Comparison of ENCODE assay signal across 1 cellular context in the genomic region with DNA sequence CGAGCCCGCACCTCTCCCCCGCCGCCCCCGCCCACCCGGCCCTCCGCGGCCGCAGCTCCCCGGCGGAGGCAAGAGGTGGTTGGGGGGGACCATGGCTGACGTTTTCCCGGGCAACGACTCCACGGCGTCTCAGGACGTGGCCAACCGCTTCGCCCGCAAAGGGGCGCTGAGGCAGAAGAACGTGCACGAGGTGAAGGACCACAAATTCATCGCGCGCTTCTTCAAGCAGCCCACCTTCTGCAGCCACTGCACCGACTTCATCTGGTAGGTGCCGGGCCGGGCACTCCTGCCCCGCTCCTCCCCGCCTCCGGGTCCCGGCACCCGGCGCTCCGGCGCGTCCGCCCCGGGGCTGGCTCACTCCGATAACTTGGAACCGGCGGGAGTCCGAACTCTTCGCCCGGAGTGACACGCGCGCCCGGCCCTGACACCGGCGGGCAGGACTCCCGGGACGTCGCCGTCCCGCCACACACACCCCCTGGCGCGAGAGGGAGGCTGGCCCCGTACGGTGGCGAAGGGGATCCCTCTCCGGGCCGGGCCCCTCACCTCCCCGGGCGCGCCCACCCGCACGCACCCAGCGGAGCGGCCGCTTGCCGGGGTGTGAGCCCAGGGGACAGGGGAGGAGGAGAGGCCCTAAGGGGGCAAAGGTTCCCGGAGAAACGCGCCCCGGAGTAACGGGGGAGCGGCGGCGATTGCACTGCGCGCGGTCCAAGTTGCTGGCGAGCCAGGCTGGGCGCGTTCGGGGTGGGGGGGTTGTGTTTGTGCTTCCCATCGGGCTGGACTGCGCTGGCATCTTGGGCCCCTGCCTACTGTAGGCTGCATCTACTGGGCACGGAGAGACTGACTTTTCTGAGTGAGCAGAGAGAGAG.
TF ChIP-seq lines count a peak whose summit lies in the region.

No MANE protein-coding gene starts in this region.

TF ChIP-seq in HepG2, 621 proteins besides CTCF, POLR2A, EP300 and RAD21 (continued from another document and continues in another):
- TF ChIP-seq, protein P1, sequence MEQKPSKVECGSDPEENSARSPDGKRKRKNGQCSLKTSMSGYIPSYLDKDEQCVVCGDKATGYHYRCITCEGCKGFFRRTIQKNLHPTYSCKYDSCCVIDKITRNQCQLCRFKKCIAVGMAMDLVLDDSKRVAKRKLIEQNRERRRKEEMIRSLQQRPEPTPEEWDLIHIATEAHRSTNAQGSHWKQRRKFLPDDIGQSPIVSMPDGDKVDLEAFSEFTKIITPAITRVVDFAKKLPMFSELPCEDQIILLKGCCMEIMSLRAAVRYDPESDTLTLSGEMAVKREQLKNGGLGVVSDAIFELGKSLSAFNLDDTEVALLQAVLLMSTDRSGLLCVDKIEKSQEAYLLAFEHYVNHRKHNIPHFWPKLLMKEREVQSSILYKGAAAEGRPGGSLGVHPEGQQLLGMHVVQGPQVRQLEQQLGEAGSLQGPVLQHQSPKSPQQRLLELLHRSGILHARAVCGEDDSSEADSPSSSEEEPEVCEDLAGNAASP (CRISPR knock-in tag; IDR thresholded peaks at IDR 0.05; ENCODE audit: borderline replicate concordance), result 0 out of 2 replicates have a peak, but pooled peaks have one; percentile 8
- TF ChIP-seq, protein P2, sequence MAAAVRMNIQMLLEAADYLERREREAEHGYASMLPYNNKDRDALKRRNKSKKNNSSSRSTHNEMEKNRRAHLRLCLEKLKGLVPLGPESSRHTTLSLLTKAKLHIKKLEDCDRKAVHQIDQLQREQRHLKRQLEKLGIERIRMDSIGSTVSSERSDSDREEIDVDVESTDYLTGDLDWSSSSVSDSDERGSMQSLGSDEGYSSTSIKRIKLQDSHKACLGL (CRISPR knock-in tag; IDR thresholded peaks at IDR 0.05), result peak; percentile 90
- TF ChIP-seq THAP11 (CRISPR knock-in tag; IDR thresholded peaks at IDR 0.05) (peak; percentile 6; the same call in 1 of the 2 replicates), ZNF280D (CRISPR knock-in tag; IDR thresholded peaks at IDR 0.05) (no peak), IRF2 (CRISPR knock-in tag; IDR thresholded peaks at IDR 0.05) (0 out of 2 replicates have a peak, but pooled peaks have one; percentile 28), ZSCAN25 (CRISPR knock-in tag; IDR thresholded peaks at IDR 0.05) (0 out of 2 replicates have a peak, but pooled peaks have one; percentile 8), CAMTA2 (CRISPR knock-in tag; IDR thresholded peaks at IDR 0.05; ENCODE audit: borderline replicate concordance) (peak; percentile 91), NFE2L2 (IDR thresholded peaks at IDR 0.05; ENCODE audit: low read length) (no peak), ATF2 (CRISPR knock-in tag; IDR thresholded peaks at IDR 0.05) (peak; percentile 40; the same call in 1 of the 2 replicates), ZNF816 (CRISPR knock-in tag; IDR thresholded peaks at IDR 0.05; ENCODE audit: borderline replicate concordance) (peak; percentile 91; the same call in 1 of the 2 replicates), ZNF432 (CRISPR knock-in tag; IDR thresholded peaks at IDR 0.05; ENCODE audit: borderline replicate concordance) (no peak), SOX13 (IDR thresholded peaks at IDR 0.05) (no peak), SOX13 (CRISPR knock-in tag; conservative IDR thresholded peaks at IDR 0.05 in 1 of 2, IDR thresholded peaks at IDR 0.05 in 1 of 2) (peak in 1 of 2 experiments; percentile 12; a peak in 1 of 4 replicates), TBX3 (IDR thresholded peaks at IDR 0.05; ENCODE audit: borderline replicate concordance) (peak; percentile 15; the same call in 1 of the 2 replicates), HOXA5 (CRISPR knock-in tag; IDR thresholded peaks at IDR 0.05) (peak; percentile 45; the same call in 1 of the 2 replicates), CHCHD3 (CRISPR knock-in tag; IDR thresholded peaks at IDR 0.05) (peak; percentile 40; the same call in 1 of the 2 replicates), FOXA3 (CRISPR knock-in tag; IDR thresholded peaks at IDR 0.05) (peak; percentile 6; the same call in 1 of the 2 replicates), TSC22D2 (CRISPR knock-in tag; IDR thresholded peaks at IDR 0.05; ENCODE audit: borderline replicate concordance) (peak; percentile 55; the same call in 1 of the 2 replicates), GZF1 (CRISPR knock-in tag; IDR thresholded peaks at IDR 0.05) (no peak), KAT8 (CRISPR knock-in tag; IDR thresholded peaks at IDR 0.05) (peak; percentile 46), ASH2L (IDR thresholded peaks at IDR 0.05; ENCODE audit: insufficient read length, low read depth, low read length) (peak; percentile 85), HIVEP1 (CRISPR knock-in tag; IDR thresholded peaks at IDR 0.05) (peak; percentile 22; the same call in 1 of the 2 replicates), ESRRA (CRISPR knock-in tag; IDR thresholded peaks at IDR 0.05; ENCODE audit: low read depth) (0 out of 2 replicates have a peak, but pooled peaks have one; percentile 27), NR2F2 (IDR thresholded peaks at IDR 0.05; ENCODE audit: borderline replicate concordance, low read depth) (peak; percentile 16; the same call in 1 of the 2 replicates), RFXAP (CRISPR knock-in tag; IDR thresholded peaks at IDR 0.05; ENCODE audit: borderline replicate concordance) (0 out of 2 replicates have a peak, but pooled peaks have one; percentile 17)
- TF ChIP-seq, protein P3, sequence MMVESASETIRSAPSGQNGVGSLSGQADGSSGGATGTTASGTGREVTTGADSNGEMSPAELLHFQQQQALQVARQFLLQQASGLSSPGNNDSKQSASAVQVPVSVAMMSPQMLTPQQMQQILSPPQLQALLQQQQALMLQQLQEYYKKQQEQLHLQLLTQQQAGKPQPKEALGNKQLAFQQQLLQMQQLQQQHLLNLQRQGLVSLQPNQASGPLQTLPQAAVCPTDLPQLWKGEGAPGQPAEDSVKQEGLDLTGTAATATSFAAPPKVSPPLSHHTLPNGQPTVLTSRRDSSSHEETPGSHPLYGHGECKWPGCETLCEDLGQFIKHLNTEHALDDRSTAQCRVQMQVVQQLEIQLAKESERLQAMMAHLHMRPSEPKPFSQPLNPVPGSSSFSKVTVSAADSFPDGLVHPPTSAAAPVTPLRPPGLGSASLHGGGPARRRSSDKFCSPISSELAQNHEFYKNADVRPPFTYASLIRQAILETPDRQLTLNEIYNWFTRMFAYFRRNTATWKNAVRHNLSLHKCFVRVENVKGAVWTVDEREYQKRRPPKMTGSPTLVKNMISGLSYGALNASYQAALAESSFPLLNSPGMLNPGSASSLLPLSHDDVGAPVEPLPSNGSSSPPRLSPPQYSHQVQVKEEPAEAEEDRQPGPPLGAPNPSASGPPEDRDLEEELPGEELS (CRISPR knock-in tag; IDR thresholded peaks at IDR 0.05), result no peak
- TF ChIP-seq, protein P4, sequence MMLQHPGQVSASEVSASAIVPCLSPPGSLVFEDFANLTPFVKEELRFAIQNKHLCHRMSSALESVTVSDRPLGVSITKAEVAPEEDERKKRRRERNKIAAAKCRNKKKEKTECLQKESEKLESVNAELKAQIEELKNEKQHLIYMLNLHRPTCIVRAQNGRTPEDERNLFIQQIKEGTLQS (CRISPR knock-in tag; IDR thresholded peaks at IDR 0.05), result peak; percentile 23; the same call in 1 of the 2 replicates
- TF ChIP-seq, protein P5, sequence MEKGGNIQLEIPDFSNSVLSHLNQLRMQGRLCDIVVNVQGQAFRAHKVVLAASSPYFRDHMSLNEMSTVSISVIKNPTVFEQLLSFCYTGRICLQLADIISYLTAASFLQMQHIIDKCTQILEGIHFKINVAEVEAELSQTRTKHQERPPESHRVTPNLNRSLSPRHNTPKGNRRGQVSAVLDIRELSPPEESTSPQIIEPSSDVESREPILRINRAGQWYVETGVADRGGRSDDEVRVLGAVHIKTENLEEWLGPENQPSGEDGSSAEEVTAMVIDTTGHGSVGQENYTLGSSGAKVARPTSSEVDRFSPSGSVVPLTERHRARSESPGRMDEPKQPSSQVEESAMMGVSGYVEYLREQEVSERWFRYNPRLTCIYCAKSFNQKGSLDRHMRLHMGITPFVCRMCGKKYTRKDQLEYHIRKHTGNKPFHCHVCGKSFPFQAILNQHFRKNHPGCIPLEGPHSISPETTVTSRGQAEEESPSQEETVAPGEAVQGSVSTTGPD (CRISPR knock-in tag; IDR thresholded peaks at IDR 0.05), result 0 out of 2 replicates have a peak, but pooled peaks have one; percentile 15
- TF ChIP-seq, protein P6, sequence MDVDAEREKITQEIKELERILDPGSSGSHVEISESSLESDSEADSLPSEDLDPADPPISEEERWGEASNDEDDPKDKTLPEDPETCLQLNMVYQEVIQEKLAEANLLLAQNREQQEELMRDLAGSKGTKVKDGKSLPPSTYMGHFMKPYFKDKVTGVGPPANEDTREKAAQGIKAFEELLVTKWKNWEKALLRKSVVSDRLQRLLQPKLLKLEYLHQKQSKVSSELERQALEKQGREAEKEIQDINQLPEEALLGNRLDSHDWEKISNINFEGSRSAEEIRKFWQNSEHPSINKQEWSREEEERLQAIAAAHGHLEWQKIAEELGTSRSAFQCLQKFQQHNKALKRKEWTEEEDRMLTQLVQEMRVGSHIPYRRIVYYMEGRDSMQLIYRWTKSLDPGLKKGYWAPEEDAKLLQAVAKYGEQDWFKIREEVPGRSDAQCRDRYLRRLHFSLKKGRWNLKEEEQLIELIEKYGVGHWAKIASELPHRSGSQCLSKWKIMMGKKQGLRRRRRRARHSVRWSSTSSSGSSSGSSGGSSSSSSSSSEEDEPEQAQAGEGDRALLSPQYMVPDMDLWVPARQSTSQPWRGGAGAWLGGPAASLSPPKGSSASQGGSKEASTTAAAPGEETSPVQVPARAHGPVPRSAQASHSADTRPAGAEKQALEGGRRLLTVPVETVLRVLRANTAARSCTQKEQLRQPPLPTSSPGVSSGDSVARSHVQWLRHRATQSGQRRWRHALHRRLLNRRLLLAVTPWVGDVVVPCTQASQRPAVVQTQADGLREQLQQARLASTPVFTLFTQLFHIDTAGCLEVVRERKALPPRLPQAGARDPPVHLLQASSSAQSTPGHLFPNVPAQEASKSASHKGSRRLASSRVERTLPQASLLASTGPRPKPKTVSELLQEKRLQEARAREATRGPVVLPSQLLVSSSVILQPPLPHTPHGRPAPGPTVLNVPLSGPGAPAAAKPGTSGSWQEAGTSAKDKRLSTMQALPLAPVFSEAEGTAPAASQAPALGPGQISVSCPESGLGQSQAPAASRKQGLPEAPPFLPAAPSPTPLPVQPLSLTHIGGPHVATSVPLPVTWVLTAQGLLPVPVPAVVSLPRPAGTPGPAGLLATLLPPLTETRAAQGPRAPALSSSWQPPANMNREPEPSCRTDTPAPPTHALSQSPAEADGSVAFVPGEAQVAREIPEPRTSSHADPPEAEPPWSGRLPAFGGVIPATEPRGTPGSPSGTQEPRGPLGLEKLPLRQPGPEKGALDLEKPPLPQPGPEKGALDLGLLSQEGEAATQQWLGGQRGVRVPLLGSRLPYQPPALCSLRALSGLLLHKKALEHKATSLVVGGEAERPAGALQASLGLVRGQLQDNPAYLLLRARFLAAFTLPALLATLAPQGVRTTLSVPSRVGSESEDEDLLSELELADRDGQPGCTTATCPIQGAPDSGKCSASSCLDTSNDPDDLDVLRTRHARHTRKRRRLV (CRISPR knock-in tag; IDR thresholded peaks at IDR 0.05), result peak; percentile 57; the same call in 1 of the 2 replicates
- TF ChIP-seq, protein P7, sequence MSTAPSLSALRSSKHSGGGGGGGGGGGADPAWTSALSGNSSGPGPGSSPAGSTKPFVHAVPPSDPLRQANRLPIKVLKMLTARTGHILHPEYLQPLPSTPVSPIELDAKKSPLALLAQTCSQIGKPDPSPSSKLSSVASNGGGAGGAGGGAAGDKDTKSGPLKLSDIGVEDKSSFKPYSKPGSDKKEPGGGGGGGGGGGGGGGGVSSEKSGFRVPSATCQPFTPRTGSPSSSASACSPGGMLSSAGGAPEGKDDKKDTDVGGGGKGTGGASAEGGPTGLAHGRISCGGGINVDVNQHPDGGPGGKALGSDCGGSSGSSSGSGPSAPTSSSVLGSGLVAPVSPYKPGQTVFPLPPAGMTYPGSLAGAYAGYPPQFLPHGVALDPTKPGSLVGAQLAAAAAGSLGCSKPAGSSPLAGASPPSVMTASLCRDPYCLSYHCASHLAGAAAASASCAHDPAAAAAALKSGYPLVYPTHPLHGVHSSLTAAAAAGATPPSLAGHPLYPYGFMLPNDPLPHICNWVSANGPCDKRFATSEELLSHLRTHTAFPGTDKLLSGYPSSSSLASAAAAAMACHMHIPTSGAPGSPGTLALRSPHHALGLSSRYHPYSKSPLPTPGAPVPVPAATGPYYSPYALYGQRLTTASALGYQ (CRISPR knock-in tag; IDR thresholded peaks at IDR 0.05), result peak; percentile 20; the same call in 1 of the 2 replicates
- TF ChIP-seq, protein P8, sequence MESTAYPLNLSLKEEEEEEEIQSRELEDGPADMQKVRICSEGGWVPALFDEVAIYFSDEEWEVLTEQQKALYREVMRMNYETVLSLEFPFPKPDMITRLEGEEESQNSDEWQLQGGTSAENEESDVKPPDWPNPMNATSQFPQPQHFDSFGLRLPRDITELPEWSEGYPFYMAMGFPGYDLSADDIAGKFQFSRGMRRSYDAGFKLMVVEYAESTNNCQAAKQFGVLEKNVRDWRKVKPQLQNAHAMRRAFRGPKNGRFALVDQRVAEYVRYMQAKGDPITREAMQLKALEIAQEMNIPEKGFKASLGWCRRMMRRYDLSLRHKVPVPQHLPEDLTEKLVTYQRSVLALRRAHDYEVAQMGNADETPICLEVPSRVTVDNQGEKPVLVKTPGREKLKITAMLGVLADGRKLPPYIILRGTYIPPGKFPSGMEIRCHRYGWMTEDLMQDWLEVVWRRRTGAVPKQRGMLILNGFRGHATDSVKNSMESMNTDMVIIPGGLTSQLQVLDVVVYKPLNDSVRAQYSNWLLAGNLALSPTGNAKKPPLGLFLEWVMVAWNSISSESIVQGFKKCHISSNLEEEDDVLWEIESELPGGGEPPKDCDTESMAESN (CRISPR knock-in tag; conservative IDR thresholded peaks at IDR 0.05), result peak; percentile 76; the same call in 1 of the 2 replicates
